Comparison of ENCODE assay signal across 18 cellular contexts in the genomic region with DNA sequence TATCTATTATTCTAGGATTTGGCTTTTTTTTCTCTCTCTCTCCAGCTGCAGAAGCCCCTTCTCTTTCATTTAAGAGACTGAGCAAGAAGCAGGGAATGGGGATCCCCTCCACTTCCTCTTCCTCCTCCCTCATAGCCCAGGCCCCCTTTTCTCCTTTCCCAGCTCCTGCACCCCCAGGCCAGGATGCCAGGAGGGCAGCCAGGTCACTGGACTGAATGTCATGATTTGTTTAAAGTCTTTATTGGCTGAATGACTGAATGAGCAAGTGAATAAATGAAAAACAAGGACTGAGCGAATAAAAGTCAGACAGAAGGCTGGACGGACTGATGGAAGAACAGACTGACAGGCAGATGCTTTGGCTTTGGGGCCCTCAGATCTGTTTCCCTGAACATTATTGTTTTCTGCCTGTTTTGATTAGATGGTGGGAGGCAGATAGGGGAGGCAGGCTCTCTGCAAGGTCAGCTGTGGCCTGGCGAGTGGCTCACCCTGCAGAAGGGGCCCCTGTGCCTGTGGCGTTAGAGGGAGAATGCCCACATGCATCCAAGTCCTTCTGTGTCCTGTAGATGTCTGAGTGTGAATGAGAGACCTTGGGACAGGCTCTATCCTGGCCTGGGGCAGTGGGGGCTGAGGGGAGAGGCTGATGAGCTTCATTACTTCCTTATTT. TPM values are rescaled to one million over a fixed set of nuclear protein-coding genes. Genes with fewer than 3 reads are reported as not detected.
DNase-seq lines count a peak whose midpoint lies in the region; ATAC-seq, FAIRE-seq and TF ChIP-seq lines count a peak whose summit lies in the region.
"Had no signal": no experiment of that assay in that cellular context is flagged by ENCODE, and none has a peak within 500 bp of the region (broad histone marks: within the 10 kb centered on the region; RNA-seq: fewer than 3 reads in every experiment).

No MANE protein-coding gene starts in this region.

- DNase-seq in GM12891 (ENCODE audit: insufficient read length, low spot score) (no peak), OCI-LY7 (ENCODE audit: low spot score) (no peak), endodermal cell (peak; percentile 48), sciatic nerve (ENCODE audit: low spot score) (peak; percentile 9), COLO668 (lab: John Stamatoyannopoulos, UW; ENCODE audit: unreplicated experiment) (no peak), DMS53 (lab: John Stamatoyannopoulos, UW) (no peak), MG63 (no peak)
- DNase-seq: activated CD4-positive, alpha-beta memory T cell treated with anti-CD3 and anti-CD28 coated beads for 36 hours; activated T-cell treated with anti-CD3 and anti-CD28 coated beads, Interleukin-2, amount 50 U/mL, for 4 hours; GDM1; left cardiac atrium; stimulated activated CD4-positive, alpha-beta T cell treated with anti-CD3 and anti-CD28 coated beads, Interleukin-2, amount 100 ng/mL, for 24 hours had no signal

- no peaks in the 10 kb centered on the region for H3K79me2 ChIP-seq in OCI-LY7 (ENCODE audit: insufficient read depth, low read depth, low read length)

- peaks cover 30% of the 10 kb centered on the region for H3K4me1 Mint-ChIP-seq in endodermal cell

- no peak overlapping the region for H3K27ac Mint-ChIP-seq in endodermal cell
- H3K27ac Mint-ChIP-seq: activated CD4-positive, alpha-beta memory T cell treated with anti-CD3 and anti-CD28 coated beads for 36 hours; activated naive CD4-positive, alpha-beta T cell treated with anti-CD3 and anti-CD28 coated beads, Interleukin-2, amount 50 U/mL, for 24 hours; dendritic cell treated with granulocyte-macrophage colony-stimulating factor and Interleukin-4, amounts not matched to agents 40 ng/mL and 50 ng/mL, for 4 days had no signal

- H3K4me3 ChIP-seq in OCI-LY7 (ENCODE audit: low read depth, low read length, poor library complexity, severe bottlenecking) (peak overlapping the region; percentile 33), endodermal cell (ENCODE audit: low read length) (no peak overlapping the region), MG63 (no peak overlapping the region)
- H3K4me3 ChIP-seq: body of pancreas, vagina had no signal

- H3K4me2 ChIP-seq in OCI-LY7 (ENCODE audit: low read length), result peak overlapping the region; percentile 66

- FAIRE-seq in GM12891 (lab: Jason Lieb, UNC), result no peak
- FAIRE-seq: frontal cortex, RCC 7860 had no signal

- no peaks in the 10 kb centered on the region for H3K9me3 Mint-ChIP-seq in endodermal cell
- H3K9me3 Mint-ChIP-seq: activated CD4-positive, alpha-beta memory T cell treated with anti-CD3 and anti-CD28 coated beads for 36 hours; activated naive CD4-positive, alpha-beta T cell treated with anti-CD3 and anti-CD28 coated beads, Interleukin-2, amount 50 U/mL, for 24 hours; activated T-cell treated with anti-CD3 and anti-CD28 coated beads, Interleukin-2, amount 50 U/mL, for 4 hours; dendritic cell treated with granulocyte-macrophage colony-stimulating factor and Interleukin-4, amounts not matched to agents 40 ng/mL and 50 ng/mL, for 4 days had no signal

- no TSS peak for BruUV-seq in OCI-LY7 (replicated peaks; lab: Mats Ljungman, UMichigan)

- no peaks in the 10 kb centered on the region for H4K20me1 ChIP-seq in OCI-LY7 (ENCODE audit: insufficient read depth, low read length)

- no peaks in the 10 kb centered on the region for H3K36me3 ChIP-seq in OCI-LY7 (ENCODE audit: insufficient read depth, low read length)
- H3K36me3 ChIP-seq in endodermal cell (ENCODE audit: control insufficient read depth, insufficient read depth, low read length), result no peaks in the 10 kb centered on the region
- no peaks in the 10 kb centered on the region for H3K36me3 ChIP-seq in MG63
- H3K36me3 ChIP-seq: vagina had no signal

- H2AFZ ChIP-seq in OCI-LY7 (ENCODE audit: low read length), result peak overlapping the region; percentile 61

- intact Hi-C loops in OCI-LY7 (cut with micrococcal nuclease; ENCODE audit: unreplicated experiment), result loop anchor here (5.0 kb wide), 1 partner anchor 362 kb away; no protein-coding TSS in a partner anchor
- intact Hi-C loops in sciatic nerve (cut with DNase I), result no loop called here

- no peak overlapping the region for H3K9ac ChIP-seq in endodermal cell (ENCODE audit: extremely low read depth, low read length, poor library complexity, severe bottlenecking)

- ATAC-seq in sciatic nerve, result no peak
- ATAC-seq: activated T-cell treated with anti-CD3 and anti-CD28 coated beads, Interleukin-2, amount 50 U/mL, for 4 hours; body of pancreas; left cardiac atrium had no signal

- peaks cover under 1% of the 10 kb centered on the region for H3K27me3 Mint-ChIP-seq in endodermal cell (ENCODE audit: insufficient read depth)
- H3K27me3 Mint-ChIP-seq: activated naive CD4-positive, alpha-beta T cell treated with anti-CD3 and anti-CD28 coated beads, Interleukin-2, amount 50 U/mL, for 24 hours had no signal

- no peaks in the 10 kb centered on the region for H3K36me3 Mint-ChIP-seq in endodermal cell (ENCODE audit: low read depth)
- H3K36me3 Mint-ChIP-seq: activated CD4-positive, alpha-beta memory T cell treated with anti-CD3 and anti-CD28 coated beads for 36 hours; activated naive CD4-positive, alpha-beta T cell treated with anti-CD3 and anti-CD28 coated beads, Interleukin-2, amount 50 U/mL, for 24 hours had no signal

- POLR2A ChIA-PET in OCI-LY7 (lab: Charles Lee), result interaction anchor here (0.7 to 1.5 kb wide), 4 partner anchors 9 to 289 kb away, joined by 3 to 5 read pairs (median 3); no protein-coding TSS in a partner anchor

- no peak for TF ChIP-seq CTCF in OCI-LY7 (conservative IDR thresholded peaks at IDR 0.05; ENCODE audit: low read length)
- no peak for TF ChIP-seq CTCF in endodermal cell (conservative IDR thresholded peaks at IDR 0.05)

- CTCF ChIA-PET in OCI-LY7 (lab: Charles Lee; ENCODE audit: unreplicated experiment), result interaction anchor here (1.4 kb wide), 1 partner anchor 16 kb away, joined by 3 read pairs; no protein-coding TSS in a partner anchor

- peaks cover 87% of the 10 kb centered on the region for H3K4me1 ChIP-seq in OCI-LY7 (ENCODE audit: insufficient read depth, low read length, poor library complexity, severe bottlenecking)
- peaks cover 28% of the 10 kb centered on the region for H3K4me1 ChIP-seq in endodermal cell (ENCODE audit: control insufficient read depth, insufficient read depth, low read length)

- H3K27me3 ChIP-seq in endodermal cell (ENCODE audit: control insufficient read depth, insufficient read depth, low read length, poor library complexity, severe bottlenecking) (no peaks in the 10 kb centered on the region), MG63 (no peaks in the 10 kb centered on the region)
- H3K27me3 ChIP-seq: body of pancreas, vagina had no signal

- H3K9me2 ChIP-seq in OCI-LY7 (ENCODE audit: insufficient read depth, low read length), result no peaks in the 10 kb centered on the region

- no peak overlapping the region for H3K4me3 Mint-ChIP-seq in endodermal cell
- H3K4me3 Mint-ChIP-seq: activated CD4-positive, alpha-beta memory T cell treated with anti-CD3 and anti-CD28 coated beads for 36 hours; activated naive CD4-positive, alpha-beta T cell treated with anti-CD3 and anti-CD28 coated beads, Interleukin-2, amount 50 U/mL, for 24 hours; activated T-cell treated with anti-CD3 and anti-CD28 coated beads, Interleukin-2, amount 50 U/mL, for 4 hours; dendritic cell treated with granulocyte-macrophage colony-stimulating factor and Interleukin-4, amounts not matched to agents 40 ng/mL and 50 ng/mL, for 4 days had no signal

- TF ChIP-seq POLR2A in GM12891 (IDR thresholded peaks at IDR 0.05; ENCODE audit: low read depth, low read length), result no peak

- 86 to 95% methylated on average over 2 to 4 of the region's 4 CpGs for WGBS in endodermal cell (ENCODE audit: insufficient coverage in 1 of 2, insufficient read length in 1 of 2), 2 experiments

- H3K9me3 ChIP-seq in OCI-LY7 (ENCODE audit: low read length), result no peaks in the 10 kb centered on the region
- H3K9me3 ChIP-seq in endodermal cell (ENCODE audit: control insufficient read depth, low read length), result no peaks in the 10 kb centered on the region
- H3K9me3 ChIP-seq in MG63, result no peaks in the 10 kb centered on the region
- H3K9me3 ChIP-seq: body of pancreas, vagina had no signal

- H3K27ac ChIP-seq in OCI-LY7 (ENCODE audit: low read depth, low read length, poor library complexity, severe bottlenecking) (peak overlapping the region; percentile 70), endodermal cell (ENCODE audit: low read depth, low read length) (no peak overlapping the region)
- H3K27ac ChIP-seq: body of pancreas, vagina had no signal

TF ChIP-seq in GM12891, 5 proteins besides CTCF, POLR2A, EP300 and RAD21:
- TF ChIP-seq POU2F2 (IDR thresholded peaks at IDR 0.05; ENCODE audit: low read depth, low read length) (no peak), SPI1 (IDR thresholded peaks at IDR 0.05; ENCODE audit: low read depth, low read length) (peak; percentile 41)

RNA-seq across cellular contexts. Expression of gene ADGRB2, which starts 20.3 kb away (rescaled TPM):
- 1.6 TPM for polyA plus RNA-seq in GM12891 (2012; ENCODE audit: low read depth, missing spikeins)
- 4.0 and 4.1 TPM in 2 replicates for total RNA-seq in OCI-LY7 (2014; rRNA removed; shearing (Covaris generic))
- 11.4 and 11.5 TPM in 2 replicates for total RNA-seq in OCI-LY7 (2022)
- total RNA-seq in endodermal cell, result 10 to 100 TPM; 13.1 to 22.7 TPM
- 37.3 TPM for polyA plus RNA-seq in endodermal cell (2013, experiment 1 of 2)
- 34.7 TPM for polyA plus RNA-seq in endodermal cell (2013, experiment 2 of 2)
- 5.2 TPM for total RNA-seq in sciatic nerve
- 3.4 and 8.5 TPM in 2 replicates for total RNA-seq in MG63 (2014; rRNA removed; shearing (Covaris generic); ENCODE audit: low replicate concordance)

RNA-seq across cellular contexts. Expression of gene SPOCD1, which starts 31.3 kb away (rescaled TPM):
- 0.13 TPM for polyA plus RNA-seq in GM12891 (2012; ENCODE audit: low read depth, missing spikeins)
- total RNA-seq in OCI-LY7 (2014; rRNA removed; shearing (Covaris generic)), result 0.60 and 0.85 TPM in 2 replicates
- total RNA-seq in OCI-LY7 (2022), result 1.0 and 1.1 TPM in 2 replicates
- total RNA-seq in endodermal cell, result 1 to 10 TPM; 2.0 to 3.1 TPM
- polyA plus RNA-seq in endodermal cell (2013, experiment 1 of 2), result 1.00 TPM
- 1.4 TPM for polyA plus RNA-seq in endodermal cell (2013, experiment 2 of 2)
- total RNA-seq in sciatic nerve, result 1.3 TPM
- total RNA-seq in MG63 (2014; rRNA removed; shearing (Covaris generic); ENCODE audit: low replicate concordance), result 27.6 and 32.3 TPM in 2 replicates

Comparison
In these comparisons a context has a peak if more than half of its experiments do, and no peak if none do; other contexts are left out.
1. DNase-seq: peak in endodermal cell (single experiment) and sciatic nerve (single experiment); none in GM12891 (single experiment), OCI-LY7 (single experiment), COLO668 (single experiment), DMS53 (single experiment) and MG63 (single experiment).